In the genomic region with DNA sequence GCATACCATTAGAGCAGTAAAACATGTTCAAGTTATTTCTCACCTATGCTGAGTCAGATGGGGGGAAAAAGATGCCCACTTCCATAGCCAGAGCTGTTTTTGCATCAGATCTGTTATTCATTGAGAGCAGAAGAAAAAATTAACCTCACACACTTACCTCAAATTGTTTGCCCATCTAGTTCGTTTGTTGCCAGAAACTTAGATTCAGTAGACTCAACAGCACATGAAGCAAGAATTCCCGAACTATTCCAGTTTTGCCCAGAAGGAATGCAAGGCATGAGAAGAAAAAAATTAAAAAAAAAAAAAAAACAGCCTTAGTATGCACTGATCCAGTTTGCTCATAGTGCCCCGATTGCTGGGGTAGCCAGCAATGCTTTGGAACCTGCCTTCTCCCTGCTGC, we compare ENCODE assay signal across 14 cellular contexts. TPM values are rescaled to one million over a fixed set of nuclear protein-coding genes. Genes with fewer than 3 reads are reported as not detected.
DNase-seq lines count a peak whose midpoint lies in the region; ATAC-seq and TF ChIP-seq lines count a peak whose summit lies in the region.
"Had no signal": no experiment of that assay in that cellular context is flagged by ENCODE, and none has a peak within 500 bp of the region (broad histone marks: within the 10 kb centered on the region; RNA-seq: fewer than 3 reads in every experiment).

No MANE protein-coding gene starts in this region.

- H3K79me2 ChIP-seq in smooth muscle cell (ENCODE audit: low read depth): no peaks in the 10 kb centered on the region

- H3K27ac ChIP-seq in smooth muscle cell (ENCODE audit: low read depth) (peak overlapping the region; percentile 4), SJCRH30 (no peak overlapping the region)
- H3K27ac ChIP-seq: breast epithelium, RWPE1 had no signal

- H4K20me1 ChIP-seq in smooth muscle cell (ENCODE audit: low read depth): no peaks in the 10 kb centered on the region

- H2AFZ ChIP-seq in smooth muscle cell (ENCODE audit: low read depth): no peak overlapping the region

- TF ChIP-seq CTCF in smooth muscle cell (IDR thresholded peaks at IDR 0.05; ENCODE audit: borderline replicate concordance, insufficient read depth, poor library complexity, severe bottlenecking): no peak

- H3K9me3 ChIP-seq in smooth muscle cell (replicated peaks; ENCODE audit: low read depth): no peaks in the 10 kb centered on the region
- H3K9me3 ChIP-seq in SJCRH30 (replicated peaks): no peaks in the 10 kb centered on the region
- H3K9me3 ChIP-seq: breast epithelium had no signal

- no peak overlapping the region for H3K4me3 ChIP-seq in smooth muscle cell
- no peak overlapping the region for H3K4me3 ChIP-seq in SJCRH30
- H3K4me3 ChIP-seq: breast epithelium had no signal

- H3K9ac ChIP-seq in smooth muscle cell (ENCODE audit: low read depth): no peak overlapping the region

- DNase-seq in GM04504 (ENCODE audit: low read depth): peak; percentile 65
- peak; percentile 92 for DNase-seq in fibroblast of peridontal ligament (ENCODE audit: extremely low read depth)
- DNase-seq in smooth muscle cell (lab: John Stamatoyannopoulos, UW; ENCODE audit: unreplicated experiment): no peak
- DNase-seq in SJCRH30: no peak
- DNase-seq in foreskin melanocyte: no peak
- DNase-seq: activated CD4-positive, CD25-positive, alpha-beta regulatory T cell; effector CD8-positive, alpha-beta T cell; NCI-H774; posterior cingulate gyrus; stimulated activated CD4-positive, alpha-beta T cell treated with anti-CD3 and anti-CD28 coated beads, Interleukin-15, amount 100 ng/mL, for 24 hours had no signal

- peaks cover 20% of the 10 kb centered on the region for H3F3A ChIP-seq in smooth muscle cell (ENCODE audit: low read depth)

- H3K4me2 ChIP-seq in smooth muscle cell: peak overlapping the region; percentile 8

- 34% methylated on average over 3 of the region's 3 CpGs for WGBS in smooth muscle cell (ENCODE audit: low lambda C conversion rate)

- peaks cover 10% of the 10 kb centered on the region for H3K4me1 ChIP-seq in smooth muscle cell (ENCODE audit: low read depth)
- H3K4me1 ChIP-seq in SJCRH30: peaks cover 11% of the 10 kb centered on the region
- H3K4me1 ChIP-seq: breast epithelium had no signal

- no peaks in the 10 kb centered on the region for H3K27me3 ChIP-seq in smooth muscle cell (ENCODE audit: low read depth)
- no peaks in the 10 kb centered on the region for H3K27me3 ChIP-seq in SJCRH30
- H3K27me3 ChIP-seq: breast epithelium had no signal

- peak; percentile 76 for ATAC-seq in SK-N-SH treated with all-trans-retinoic acid at 6 μM for 48 hours
- ATAC-seq in HG02642 (IDR thresholded peaks at IDR 0.05; ENCODE audit: poor library complexity, unreplicated experiment): no peak

- no peaks in the 10 kb centered on the region for H3K36me3 ChIP-seq in smooth muscle cell (ENCODE audit: low read depth)
- no peaks in the 10 kb centered on the region for H3K36me3 ChIP-seq in SJCRH30
- H3K36me3 ChIP-seq: breast epithelium had no signal

TF ChIP-seq in SK-N-SH treated with all-trans-retinoic acid at 6 μM for 48 hours, 23 proteins besides CTCF, POLR2A, EP300 and RAD21:
- TF ChIP-seq SNAI2 (CRISPR knock-in tag; IDR thresholded peaks at IDR 0.05) (no peak), CSDC2 (CRISPR knock-in tag; IDR thresholded peaks at IDR 0.05) (no peak), PPARA (CRISPR knock-in tag; IDR thresholded peaks at IDR 0.05; ENCODE audit: borderline replicate concordance) (no peak), ZNF565 (CRISPR knock-in tag; conservative IDR thresholded peaks at IDR 0.05; ENCODE audit: low read depth) (no peak)

RNA-seq across cellular contexts. Expression of a gene that starts 12.4 kb away (rescaled TPM):
- total RNA-seq in smooth muscle cell: 10.8 and 12.6 TPM in 2 replicates
- polyA plus RNA-seq in smooth muscle cell: 3.6 and 4.9 TPM in 2 replicates
- 0.25 and 0.79 TPM in 2 replicates for total RNA-seq in SJCRH30 (2014; rRNA removed; shearing (Covaris generic))

RNA-seq across cellular contexts. Expression of a gene that starts 19.9 kb away (rescaled TPM):
- 9.2 and 13.2 TPM in 2 replicates for total RNA-seq in smooth muscle cell
- polyA plus RNA-seq in smooth muscle cell: 7.6 and 8.2 TPM in 2 replicates
- 16.1 and 17.0 TPM in 2 replicates for total RNA-seq in SJCRH30 (2014; rRNA removed; shearing (Covaris generic))

Comparison
In these comparisons a context has a peak if more than half of its experiments do, and no peak if none do; other contexts are left out.
1. DNase-seq: peak in GM04504 (single experiment) and fibroblast of peridontal ligament (single experiment); none in smooth muscle cell (single experiment), SJCRH30 (0 of 2) and foreskin melanocyte (single experiment).